16 cellular contexts compared by ENCODE assay signal in genomic region chr7:144454-144826, GRCh38. TPM values are rescaled to one million over a fixed set of nuclear protein-coding genes. Genes with fewer than 3 reads are reported as not detected.
DNase-seq lines count a peak whose midpoint lies in the region; ATAC-seq and TF ChIP-seq lines count a peak whose summit lies in the region.
"Had no signal": no experiment of that assay in that cellular context is flagged by ENCODE, and none has a peak within 500 bp of the region (broad histone marks: within the 10 kb centered on the region; RNA-seq: fewer than 3 reads in every experiment).

No MANE protein-coding gene starts in this region.

- peaks cover 18% of the 10 kb centered on the region in 2 donors for H3K4me1 ChIP-seq in ascending aorta
- H3K4me1 ChIP-seq in neuronal stem cell (ENCODE audit: control insufficient read depth in 2 of 2, insufficient read depth in 1 of 2, low read depth in 1 of 2, low read length in 2 of 2), result peaks cover 3% of the 10 kb centered on the region in 2 donors
- peaks cover 4 to 38% (median 19%) of the 10 kb centered on the region in 4 donors for H3K4me1 ChIP-seq in tibial artery
- H3K4me1 ChIP-seq in thyroid gland, result peaks cover 0 to 4% of the 10 kb centered on the region in 2 donors

- no peak overlapping the region for H3K14ac ChIP-seq in neuronal stem cell (ENCODE audit: low read length)

- no peaks in the 10 kb centered on the region for H3K9me3 ChIP-seq in ascending aorta
- H3K9me3 ChIP-seq in neuronal stem cell (replicated peaks in 1 of 2; ENCODE audit: control insufficient read depth in 2 of 2, insufficient read depth in 1 of 2, low read depth in 1 of 2, low read length in 2 of 2), result no peaks in the 10 kb centered on the region
- no peaks in the 10 kb centered on the region for H3K9me3 ChIP-seq in tibial artery
- no peaks in the 10 kb centered on the region for H3K9me3 ChIP-seq in thyroid gland

- no peak overlapping the region for H2BK120ac ChIP-seq in neuronal stem cell (ENCODE audit: low read depth, low read length)

- no peak for ATAC-seq in GM18909 (IDR thresholded peaks at IDR 0.05; ENCODE audit: poor library complexity, unreplicated experiment)

- intact Hi-C loops in ascending aorta (cut with DNase I), result no loop called here
- intact Hi-C loops in tibial artery (cut with DNase I; ENCODE audit: low total_unique reads), result no loop called here
- intact Hi-C loops in thyroid gland (cut with DNase I), result no loop called here

- DNase-seq in activated effector memory CD4-positive, alpha-beta T cell treated with anti-CD3 and anti-CD28 coated beads, Interleukin-2, amount 50 U/mL, for 16 hours, result peak; percentile 46
- DNase-seq in activated effector memory CD4-positive, alpha-beta T cell treated with Interleukin-2 at 50 U/mL for 16 hours, result no peak
- DNase-seq in ascending aorta (ENCODE audit: low spot score in 2 of 2), result no peak
- no peak for DNase-seq in neuronal stem cell (ENCODE audit: low spot score)
- peak in 1 of 2 donors; percentile 51 for DNase-seq in tibial artery
- DNase-seq in medulla oblongata (ENCODE audit: extremely low spot score), result no peak
- DNase-seq in thyroid gland, result no peak
- DNase-seq: 8988T, COR-L47, H9, NCI-H187 treated with DMSO at 0.1 percent for 48 hours, NCI-H2171 treated with DMSO at 0.1 percent for 48 hours, NCI-H510A treated with DMSO at 0.1 percent for 48 hours had no signal

- no peak overlapping the region for H4K91ac ChIP-seq in neuronal stem cell (ENCODE audit: low read depth, low read length, poor library complexity)

- no peak overlapping the region for H3K4me2 ChIP-seq in neuronal stem cell (ENCODE audit: insufficient read depth, low read length, poor library complexity, severe bottlenecking)

- no CpG with 5 or more reads among the region's 15 CpGs for WGBS in neuronal stem cell (ENCODE audit: extremely low coverage in 2 of 2, insufficient read length in 2 of 2, insufficient replicate concordance in 1 of 2), 2 donors
- 91 to 94% methylated on average over 15 of the region's 15 CpGs for WGBS in thyroid gland, 2 donors

- H2BK15ac ChIP-seq in neuronal stem cell (ENCODE audit: low read length), result no peak overlapping the region

- H3K36me3 ChIP-seq in ascending aorta, result no peaks in the 10 kb centered on the region
- H3K36me3 ChIP-seq in neuronal stem cell (replicated peaks in 1 of 2; ENCODE audit: control insufficient read depth in 2 of 2, insufficient read depth in 2 of 2, low read length in 2 of 2), result peaks cover 2 to 16% of the 10 kb centered on the region in 2 donors
- no peaks in the 10 kb centered on the region for H3K36me3 ChIP-seq in tibial artery
- H3K36me3 ChIP-seq in thyroid gland, result no peaks in the 10 kb centered on the region

- no peak overlapping the region for H2BK5ac ChIP-seq in neuronal stem cell (ENCODE audit: low read length)

- no peak overlapping the region for H2BK12ac ChIP-seq in neuronal stem cell (ENCODE audit: low read length)

- no peak overlapping the region for H3K4ac ChIP-seq in neuronal stem cell (ENCODE audit: low read length)

- no peak overlapping the region for H2AK5ac ChIP-seq in neuronal stem cell (ENCODE audit: low read depth, low read length)

- no peak for TF ChIP-seq POLR2A in thyroid gland (IDR thresholded peaks at IDR 0.05)

- no peak for TF ChIP-seq CTCF in ascending aorta (IDR thresholded peaks at IDR 0.05)
- TF ChIP-seq CTCF in tibial artery (IDR thresholded peaks at IDR 0.05), result no peak
- TF ChIP-seq CTCF in thyroid gland (IDR thresholded peaks at IDR 0.05), result no peak

- no peak overlapping the region for H2AFZ ChIP-seq in neuronal stem cell (ENCODE audit: low read length)

- H3K27ac ChIP-seq in ascending aorta (peak overlapping the region; percentile 73 to 78), neuronal stem cell (replicated peaks; ENCODE audit: low read length) (no peak overlapping the region), tibial artery (peak overlapping the region; percentile 11 to 75), thyroid gland (no peak overlapping the region)
- H3K27ac ChIP-seq: C4-2B, RWPE1 had no signal

- H3K9ac ChIP-seq in neuronal stem cell (ENCODE audit: low read depth, low read length, poor library complexity), result peak overlapping the region; percentile 67

- H3K4me3 ChIP-seq in ascending aorta (no peak overlapping the region), neuronal stem cell (ENCODE audit: low read length in 2 of 2) (no peak overlapping the region), tibial artery (no peak overlapping the region), thyroid gland (replicated peaks in 1 of 3) (no peak overlapping the region)

- no peak overlapping the region for H4K8ac ChIP-seq in neuronal stem cell (ENCODE audit: low read depth, low read length)

- no peak overlapping the region for H3K18ac ChIP-seq in neuronal stem cell (ENCODE audit: low read length)

- no peaks in the 10 kb centered on the region for H3K79me1 ChIP-seq in neuronal stem cell (ENCODE audit: low read depth, low read length)

- H3K27me3 ChIP-seq in ascending aorta (no peaks in the 10 kb centered on the region), neuronal stem cell (ENCODE audit: control insufficient read depth in 3 of 3, insufficient read depth in 3 of 3, low read depth in 1 of 3, low read length in 3 of 3) (no peaks in the 10 kb centered on the region), tibial artery (no peaks in the 10 kb centered on the region), thyroid gland (no peaks in the 10 kb centered on the region)

- H3K23ac ChIP-seq in neuronal stem cell (ENCODE audit: low read depth, low read length, poor library complexity), result no peak overlapping the region

RNA-seq across cellular contexts. Expression of gene FAM20C, which starts 47.9 kb away (rescaled TPM):
- total RNA-seq in ascending aorta (90.8 TPM), thyroid gland (10 to 100 TPM; 14.0 to 41.8 (median 23.3) TPM)
- 7.3 TPM for polyA plus RNA-seq in neuronal stem cell (2013, experiment 1 of 2)
- 7.3 TPM for polyA plus RNA-seq in neuronal stem cell (2013, experiment 2 of 2)

Comparison
In these comparisons a context has a peak if more than half of its experiments do, and no peak if none do; other contexts are left out.
1. H3K27ac ChIP-seq: peak in ascending aorta (2 of 2) and tibial artery (2 of 2); none in neuronal stem cell (single experiment) and thyroid gland (0 of 3).